27 cellular contexts compared by ENCODE assay signal in genomic region chr7:17054836-17055235, GRCh38.
"Had no signal": no experiment of that assay in that cellular context is flagged by ENCODE, and none has a peak within 500 bp of the region (broad histone marks: within the 10 kb centered on the region; RNA-seq: fewer than 3 reads in every experiment).

No MANE protein-coding gene starts in this region.

- H3K36me3 Mint-ChIP-seq: activated CD4-positive, alpha-beta memory T cell treated with anti-CD3 and anti-CD28 coated beads for 36 hours; T-cell had no signal

- H3K27ac Mint-ChIP-seq: activated B cell treated with CpG ODN at 0.5 μM for 24 hours; activated CD4-positive, alpha-beta memory T cell treated with anti-CD3 and anti-CD28 coated beads for 36 hours; activated CD4-positive, alpha-beta T cell treated with anti-CD3 and anti-CD28 coated beads, Interleukin-2, amount 10 ng/mL, durations not matched to agents 7 days and 5 days; activated naive CD4-positive, alpha-beta T cell treated with anti-CD3 and anti-CD28 coated beads, Interleukin-2, amount 50 U/mL, for 72 hours; activated naive CD8-positive, alpha-beta T cell treated with anti-CD3 and anti-CD28 coated beads, Interleukin-2, amount 50 U/mL, for 24 hours; T-cell had no signal

- H3K27ac ChIP-seq: ascending aorta, body of pancreas, SK-N-MC had no signal

- H3K36me3 ChIP-seq: ascending aorta had no signal

- H3K4me1 ChIP-seq: ascending aorta, body of pancreas had no signal

- H3K9me3 Mint-ChIP-seq: activated B cell treated with CpG ODN at 0.5 μM for 24 hours; activated CD4-positive, alpha-beta memory T cell treated with anti-CD3 and anti-CD28 coated beads for 36 hours; activated naive CD8-positive, alpha-beta T cell treated with anti-CD3 and anti-CD28 coated beads, Interleukin-2, amount 50 U/mL, for 24 hours; activated T-cell treated with anti-CD3 and anti-CD28 coated beads, Interleukin-2, amount 50 U/mL, for 4 hours; central memory CD8-positive, alpha-beta T cell; T-cell had no signal

- H3K4me1 Mint-ChIP-seq: central memory CD8-positive, alpha-beta T cell had no signal

- H3K9me3 ChIP-seq: ascending aorta, body of pancreas had no signal

- ATAC-seq: activated naive CD4-positive, alpha-beta T cell treated with anti-CD3 and anti-CD28 coated beads, Interleukin-2, amount 50 U/mL, for 72 hours; activated naive CD8-positive, alpha-beta T cell treated with anti-CD3 and anti-CD28 coated beads, Interleukin-2, amount 50 U/mL, for 24 hours; activated T-cell treated with anti-CD3 and anti-CD28 coated beads, Interleukin-2, amount 50 U/mL, for 4 hours; body of pancreas; T-cell had no signal

- H3K27me3 Mint-ChIP-seq: activated B cell treated with CpG ODN at 0.5 μM for 24 hours; activated CD4-positive, alpha-beta memory T cell treated with anti-CD3 and anti-CD28 coated beads for 36 hours; T-cell had no signal

- H3K4me3 ChIP-seq: ascending aorta, body of pancreas, SK-N-MC had no signal

- DNase-seq: activated B cell treated with CpG ODN at 0.5 μM for 24 hours; activated CD4-positive, alpha-beta memory T cell treated with anti-CD3 and anti-CD28 coated beads for 36 hours; activated CD4-positive, alpha-beta T cell treated with anti-CD3 and anti-CD28 coated beads for 1 hour; activated CD4-positive, alpha-beta T cell treated with anti-CD3 and anti-CD28 coated beads, Interleukin-2, amount 10 ng/mL, durations not matched to agents 7 days and 5 days; activated CD8-positive, alpha-beta memory T cell treated with anti-CD3 and anti-CD28 coated beads for 24 hours; activated effector memory CD4-positive, alpha-beta T cell treated with anti-CD3 and anti-CD28 coated beads, Interleukin-2, amount 50 U/mL, for 16 hours; activated naive CD4-positive, alpha-beta T cell treated with Interleukin-2 at 50 U/mL for 16 hours; activated naive CD8-positive, alpha-beta T cell treated with anti-CD3 and anti-CD28 coated beads, Interleukin-2, amount 50 U/mL, for 24 hours; activated T-cell treated with anti-CD3 and anti-CD28 coated beads, Interleukin-2, amount 50 U/mL, for 4 hours; amniotic stem cell; body of pancreas; Karpas-422; NCI-H1048; NCI-H146; NCI-H187 treated with DMSO at 0.1 percent for 48 hours; NCI-H2081 treated with DMSO at 0.1 percent for 48 hours; NCI-H446 treated with DMSO at 0.1 percent for 48 hours; NCI-H524 treated with DMSO at 0.1 percent for 48 hours; NCI-H82; T-cell; T-helper 2 cell; T1000 had no signal

- H3K4me3 Mint-ChIP-seq: activated B cell treated with CpG ODN at 0.5 μM for 24 hours; activated CD4-positive, alpha-beta memory T cell treated with anti-CD3 and anti-CD28 coated beads for 36 hours; activated CD4-positive, alpha-beta T cell treated with anti-CD3 and anti-CD28 coated beads, Interleukin-2, amount 10 ng/mL, durations not matched to agents 7 days and 5 days; activated naive CD8-positive, alpha-beta T cell treated with anti-CD3 and anti-CD28 coated beads, Interleukin-2, amount 50 U/mL, for 24 hours; activated T-cell treated with anti-CD3 and anti-CD28 coated beads, Interleukin-2, amount 50 U/mL, for 4 hours; central memory CD8-positive, alpha-beta T cell; T-cell had no signal

- H3K27me3 ChIP-seq: ascending aorta, body of pancreas had no signal

- FAIRE-seq: TTC549 had no signal
